Comparison of ENCODE assay signal across 20 cellular contexts in genomic region chr16:19765860-19766553, GRCh38. TPM values are rescaled to one million over a fixed set of nuclear protein-coding genes. Genes with fewer than 3 reads are reported as not detected.
A peak's percentile ranks its signal among the peaks of the same experiment; 100 is the strongest.
DNase-seq lines count a peak whose midpoint lies in the region; ATAC-seq, FAIRE-seq and TF ChIP-seq lines count a peak whose summit lies in the region.
"Had no signal": no experiment of that assay in that cellular context is flagged by ENCODE, and none has a peak within 500 bp of the region (broad histone marks: within the 10 kb centered on the region; RNA-seq: fewer than 3 reads in every experiment).

No MANE protein-coding gene starts in this region.

- no peaks in the 10 kb centered on the region for H3K79me2 ChIP-seq in H1 (ENCODE audit: control insufficient read depth in 1 of 2, insufficient read depth in 2 of 2, low read length in 2 of 2)

- H3K79me1 ChIP-seq in IMR-90 (ENCODE audit: low read depth in 1 of 2, low read length in 2 of 2): no peaks in the 10 kb centered on the region
- H3K79me1 ChIP-seq in H1 (ENCODE audit: low read depth, low read length): no peaks in the 10 kb centered on the region

- H4K5ac ChIP-seq in IMR-90 (ENCODE audit: low read depth, low read length) (no peak overlapping the region), H1 (ENCODE audit: insufficient read length, low read depth, low read length) (no peak overlapping the region)

- H2BK15ac ChIP-seq in IMR-90 (ENCODE audit: low read depth, low read length) (no peak overlapping the region), H1 (ENCODE audit: low read length) (no peak overlapping the region)

- H3K14ac ChIP-seq in IMR-90 (replicated peaks; ENCODE audit: low read depth, low read length) (no peak overlapping the region; the same call in 1 of the 2 replicates), H1 (ENCODE audit: insufficient read length) (no peak overlapping the region)

- no peaks in the 10 kb centered on the region for H3K36me3 Mint-ChIP-seq in stimulated activated effector memory CD8-positive, alpha-beta T cell treated with anti-CD3 and anti-CD28 coated beads, Interleukin-12 subunit alpha, Interleukin-12 subunit beta, amount 100 ng/mL, for 72 hours

- no peaks in the 10 kb centered on the region for H4K20me1 ChIP-seq in IMR-90 (ENCODE audit: insufficient read depth, low read length)
- no peaks in the 10 kb centered on the region for H4K20me1 ChIP-seq in H1 (replicated peaks in 1 of 2; ENCODE audit: control insufficient read depth in 1 of 2, insufficient read depth in 2 of 2, low read length in 2 of 2)

- no peak overlapping the region for H4K8ac ChIP-seq in IMR-90 (ENCODE audit: low read depth in 2 of 2, low read length in 2 of 2)
- H4K8ac ChIP-seq in H1 (ENCODE audit: extremely low read depth, insufficient read depth, low read length): no peak overlapping the region

- CTCF ChIA-PET in IMR-90 (lab: Yijun Ruan, JAX) (interaction anchor here (1.3 kb wide), 1 partner anchor 15 kb away, joined by 5 read pairs; no protein-coding TSS in a partner anchor), H1 (lab: Charles Lee; ENCODE audit: partially characterized antibody) (interaction anchor here (0.8 to 1.2 kb wide), 3 partner anchors 9 to 113 kb away, joined by 3 read pairs; no protein-coding TSS in a partner anchor)

- no peak overlapping the region for H3K4me3 ChIP-seq in IMR-90 (ENCODE audit: insufficient read depth, low read depth, low read length)
- H3K4me3 ChIP-seq in H1 (ENCODE audit: extremely low read depth in 1 of 4, insufficient read depth in 2 of 4, low read depth in 3 of 4, low read length in 4 of 4): no peak overlapping the region
- H3K4me3 ChIP-seq in gastrocnemius medialis: no peak overlapping the region
- H3K4me3 ChIP-seq: ovary had no signal

- H3K36me3 ChIP-seq in IMR-90 (ENCODE audit: control insufficient read depth, insufficient read depth, low read length): no peaks in the 10 kb centered on the region
- no peaks in the 10 kb centered on the region for H3K36me3 ChIP-seq in H1 (ENCODE audit: control insufficient read depth in 2 of 4, insufficient read depth in 4 of 4, low read length in 3 of 4)
- no peaks in the 10 kb centered on the region for H3K36me3 ChIP-seq in gastrocnemius medialis
- H3K36me3 ChIP-seq: ovary had no signal

- H3K18ac ChIP-seq in IMR-90 (ENCODE audit: low read depth, low read length) (no peak overlapping the region), H1 (ENCODE audit: extremely low read depth, low read length) (peak overlapping the region; percentile 27; the same call in 1 of the 2 replicates)

- intact Hi-C loops in IMR-90 (cut with micrococcal nuclease) (no loop called here), gastrocnemius medialis (cut with DNase I; ENCODE audit: low total_unique reads) (no loop called here)

- H3K27me3 ChIP-seq in IMR-90 (ENCODE audit: control insufficient read depth, insufficient read depth, low read length): no peaks in the 10 kb centered on the region
- H3K27me3 ChIP-seq in H1 (replicated peaks in 1 of 4; ENCODE audit: control insufficient read depth in 3 of 4, extremely low read depth in 1 of 4, insufficient read depth in 3 of 4, low read length in 3 of 4): no peaks in the 10 kb centered on the region
- no peaks in the 10 kb centered on the region for H3K27me3 ChIP-seq in layer of hippocampus (ENCODE audit: control insufficient read depth, insufficient read depth, low read length)
- no peaks in the 10 kb centered on the region for H3K27me3 ChIP-seq in gastrocnemius medialis
- H3K27me3 ChIP-seq: ovary had no signal

- H2BK5ac ChIP-seq in IMR-90 (ENCODE audit: low read depth, low read length, poor library complexity, severe bottlenecking): no peak overlapping the region
- H2BK5ac ChIP-seq in H1 (ENCODE audit: low read depth, low read length): no peak overlapping the region

- dilution Hi-C loops in IMR-90 (cut with HindIII; ENCODE audit: low sequenced_read_pairs, unreplicated experiment): no loop called here

- H2BK12ac ChIP-seq in H1 (ENCODE audit: low read depth, low read length): 0 out of 2 replicates have a peak overlapping the region, but pooled peaks have one; percentile 6

- POLR2A ChIA-PET in IMR-90 (lab: Charles Lee; ENCODE audit: unreplicated experiment) (no interaction called here), H1 (lab: Charles Lee; ENCODE audit: partially characterized antibody) (interaction anchor here (0.5 kb wide), 1 partner anchor 195 kb away, joined by 3 read pairs; no protein-coding TSS in a partner anchor)

- DNase-seq in IMR-90: no peak
- DNase-seq in H1 (ENCODE audit: low read depth in 1 of 2, low spot score in 2 of 2): no peak
- DNase-seq in gastrocnemius medialis: peak; percentile 8 to 37
- DNase-seq in NCI-H69 (lab: John Stamatoyannopoulos, UW): no peak
- no peak for DNase-seq in amniotic stem cell (lab: John Stamatoyannopoulos, UW)
- DNase-seq in SHP77 treated with DMSO at 0.1 percent for 48 hours (lab: John Stamatoyannopoulos, UW): no peak
- DNase-seq in stimulated activated effector memory CD8-positive, alpha-beta T cell treated with anti-CD3 and anti-CD28 coated beads, Interleukin-12 subunit alpha, Interleukin-12 subunit beta, amount 100 ng/mL, for 72 hours (ENCODE audit: low spot score in 2 of 2): no peak
- DNase-seq: activated naive CD4-positive, alpha-beta T cell treated with Interleukin-2 at 50 U/mL for 16 hours; AML-193; DMS79 treated with DMSO at 0.1 percent for 48 hours; H9; mesendoderm; NCI-H2081; NCI-H82; stimulated activated CD4-positive, alpha-beta T cell treated with anti-CD3 and anti-CD28 coated beads, Interleukin-4, amount 100 ng/mL, for 24 hours; stimulated activated naive B cell treated with anti-CD40 and anti-IgM and Interleukin-4, amounts not matched to agents 10 μg/mL and 1 μg/mL and 100 μg/mL, for 72 hours; T-helper 9 cell had no signal

- no peaks in the 10 kb centered on the region for H3K4me1 Mint-ChIP-seq in stimulated activated effector memory CD8-positive, alpha-beta T cell treated with anti-CD3 and anti-CD28 coated beads, Interleukin-12 subunit alpha, Interleukin-12 subunit beta, amount 100 ng/mL, for 72 hours
- H3K4me1 Mint-ChIP-seq: stimulated activated naive B cell treated with anti-CD40 and anti-IgM and Interleukin-4, amounts not matched to agents 10 μg/mL and 1 μg/mL and 100 μg/mL, for 72 hours had no signal

- H3K23ac ChIP-seq in IMR-90 (ENCODE audit: low read depth, low read length) (no peak overlapping the region), H1 (ENCODE audit: insufficient read length) (no peak overlapping the region)

- H3K56ac ChIP-seq in IMR-90 (ENCODE audit: extremely low read depth, insufficient read depth, low read length): no peak overlapping the region
- no peak overlapping the region for H3K56ac ChIP-seq in H1 (replicated peaks; ENCODE audit: insufficient read length, low read depth, low read length)

- TF ChIP-seq RAD21 in IMR-90 (IDR thresholded peaks at IDR 0.05; ENCODE audit: low read length) (no peak), H1 (IDR thresholded peaks at IDR 0.05 in 1 of 2, conservative IDR thresholded peaks at IDR 0.05 in 1 of 2; ENCODE audit: low read depth in 2 of 2, low read length in 2 of 2) (no peak)

- H3K9me3 ChIP-seq in IMR-90 (ENCODE audit: control insufficient read depth, insufficient read depth, low read length) (peaks cover 5% of the 10 kb centered on the region; the same call in 1 of the 2 replicates), H1 (ENCODE audit: insufficient read depth in 2 of 2, low read depth in 1 of 2, low read length in 1 of 2) (peaks cover 5 to 7% of the 10 kb centered on the region in 2 experiments; a peak in 3 of 4 replicates), gastrocnemius medialis (no peaks in the 10 kb centered on the region)
- H3K9me3 ChIP-seq: ovary had no signal

- no peak; the same call in 1 of the 2 replicates for ATAC-seq in IMR-90 (ENCODE audit: low read depth)
- no peak for ATAC-seq in gastrocnemius medialis
- ATAC-seq in stimulated activated effector memory CD8-positive, alpha-beta T cell treated with anti-CD3 and anti-CD28 coated beads, Interleukin-12 subunit alpha, Interleukin-12 subunit beta, amount 100 ng/mL, for 72 hours: no peak
- ATAC-seq: stimulated activated naive B cell treated with anti-CD40 and anti-IgM and Interleukin-4, amounts not matched to agents 10 μg/mL and 1 μg/mL and 100 μg/mL, for 72 hours had no signal

- no peak overlapping the region; the same call in 1 of the 2 replicates for H3K4me2 ChIP-seq in IMR-90 (ENCODE audit: low read depth, low read length)
- no peak overlapping the region for H3K4me2 ChIP-seq in H1 (ENCODE audit: insufficient read depth in 1 of 2, low read depth in 2 of 2, low read length in 2 of 2)

- TF ChIP-seq EP300 in H1 (IDR thresholded peaks at IDR 0.05; ENCODE audit: borderline replicate concordance in 1 of 2, low read depth in 2 of 2, low read length in 2 of 2): no peak

- TF ChIP-seq CTCF in IMR-90 (conservative IDR thresholded peaks at IDR 0.05; ENCODE audit: low read depth, low read length): no peak
- TF ChIP-seq CTCF in H1 (IDR thresholded peaks at IDR 0.05; ENCODE audit: control extremely low read depth in 1 of 3, insufficient read depth in 1 of 3, low read depth in 1 of 3, low read length in 3 of 3): no peak
- no peak for TF ChIP-seq CTCF in gastrocnemius medialis (IDR thresholded peaks at IDR 0.05 in 4 of 5, conservative IDR thresholded peaks at IDR 0.05 in 1 of 5)

- no peaks in the 10 kb centered on the region for H3K9me1 ChIP-seq in IMR-90 (ENCODE audit: insufficient read depth, low read length)

- H4K91ac ChIP-seq in IMR-90 (ENCODE audit: insufficient read depth, low read depth, low read length) (no peak overlapping the region), H1 (replicated peaks; ENCODE audit: insufficient read length, low read length) (no peak overlapping the region)

- no peak overlapping the region for H3K27ac Mint-ChIP-seq in stimulated activated effector memory CD8-positive, alpha-beta T cell treated with anti-CD3 and anti-CD28 coated beads, Interleukin-12 subunit alpha, Interleukin-12 subunit beta, amount 100 ng/mL, for 72 hours
- H3K27ac Mint-ChIP-seq: stimulated activated naive B cell treated with anti-CD40 and anti-IgM and Interleukin-4, amounts not matched to agents 10 μg/mL and 1 μg/mL and 100 μg/mL, for 72 hours had no signal

- no peak overlapping the region for H2AFZ ChIP-seq in IMR-90 (replicated peaks; ENCODE audit: low read length, poor library complexity)
- no peak overlapping the region for H2AFZ ChIP-seq in H1 (ENCODE audit: low read length)

- no peak overlapping the region for H3K9ac ChIP-seq in IMR-90 (ENCODE audit: low read depth, low read length)
- H3K9ac ChIP-seq in H1 (replicated peaks in 1 of 4; ENCODE audit: extremely low read depth in 1 of 4, low read depth in 3 of 4, low read length in 3 of 4): no peak overlapping the region

- no peak overlapping the region for H3K27ac ChIP-seq in IMR-90 (ENCODE audit: insufficient read depth, low read length)
- no peak overlapping the region for H3K27ac ChIP-seq in H1 (ENCODE audit: low read depth, low read length)
- H3K27ac ChIP-seq in layer of hippocampus (ENCODE audit: low read depth, low read length): peak overlapping the region; percentile 74
- no peak overlapping the region for H3K27ac ChIP-seq in gastrocnemius medialis
- H3K27ac ChIP-seq: ovary had no signal

- H2AK9ac ChIP-seq in IMR-90 (replicated peaks; ENCODE audit: low read depth, low read length, poor library complexity): no peak overlapping the region

- H3K23me2 ChIP-seq in H1 (ENCODE audit: low read depth, low read length): no peaks in the 10 kb centered on the region

- BruUV-seq in IMR-90 (replicated peaks; lab: Mats Ljungman, UMichigan): no TSS peak

- 100% methylated on average over 1 of the region's 6 CpGs; no CpG with 5 or more reads in 1 of the 2 experiments for WGBS in IMR-90 (ENCODE audit: extremely low coverage in 2 of 2, insufficient read length in 1 of 2), 2 experiments
- WGBS in H1 (ENCODE audit: extremely low coverage in 1 of 2, insufficient coverage in 1 of 2, insufficient read length in 1 of 2, insufficient replicate concordance in 2 of 2, low coverage in 1 of 2, low lambda C conversion rate in 2 of 2, missing lambda C conversion rate in 1 of 2), 2 experiments: 84% methylated on average over 6 of the region's 6 CpGs; no CpG with 5 or more reads in 1 of the 2 experiments

- TF ChIP-seq POLR2A in IMR-90 (IDR thresholded peaks at IDR 0.05; ENCODE audit: low read depth, low read length) (no peak), H1 (IDR thresholded peaks at IDR 0.05; ENCODE audit: control extremely low read depth in 1 of 2, low read depth in 2 of 2, low read length in 2 of 2) (no peak), gastrocnemius medialis (IDR thresholded peaks at IDR 0.05) (no peak)

- no peak for FAIRE-seq in H1 (lab: Jason Lieb, UNC)
- FAIRE-seq: colon had no signal

- H2BK20ac ChIP-seq in IMR-90 (ENCODE audit: low read depth, low read length): 0 out of 2 replicates have a peak overlapping the region, but pooled peaks have one; percentile 32
- no peak overlapping the region for H2BK20ac ChIP-seq in H1 (ENCODE audit: low read length)

- H3K4me1 ChIP-seq in IMR-90 (ENCODE audit: control insufficient read depth, insufficient read depth, low read length) (peaks cover 4% of the 10 kb centered on the region; the same call in 1 of the 2 replicates), H1 (replicated peaks in 1 of 4; ENCODE audit: control insufficient read depth in 3 of 4, insufficient read depth in 4 of 4, low read length in 3 of 4) (peaks cover 0 to 4% (median 3%) of the 10 kb centered on the region in 4 experiments; a peak in 3 of 7 replicates), gastrocnemius medialis (peaks cover 0 to 8% of the 10 kb centered on the region in 2 donors)

- peaks cover 3% of the 10 kb centered on the region for H3K9me3 Mint-ChIP-seq in stimulated activated effector memory CD8-positive, alpha-beta T cell treated with anti-CD3 and anti-CD28 coated beads, Interleukin-12 subunit alpha, Interleukin-12 subunit beta, amount 100 ng/mL, for 72 hours

- in situ Hi-C loops in IMR-90 (cut with MboI; ENCODE audit: low sequenced_read_pairs): no loop called here
- in situ Hi-C loops in gastrocnemius medialis (cut with MboI; ENCODE audit: low sequenced_read_pairs in 4 of 4): no loop called here

- no peak overlapping the region for H3K4me3 Mint-ChIP-seq in stimulated activated effector memory CD8-positive, alpha-beta T cell treated with anti-CD3 and anti-CD28 coated beads, Interleukin-12 subunit alpha, Interleukin-12 subunit beta, amount 100 ng/mL, for 72 hours
- H3K4me3 Mint-ChIP-seq: H9; stimulated activated naive B cell treated with anti-CD40 and anti-IgM and Interleukin-4, amounts not matched to agents 10 μg/mL and 1 μg/mL and 100 μg/mL, for 72 hours had no signal

- H2BK120ac ChIP-seq in IMR-90 (ENCODE audit: low read depth, low read length) (no peak overlapping the region), H1 (replicated peaks; ENCODE audit: low read depth, low read length) (no peak overlapping the region)

- H2AK5ac ChIP-seq in IMR-90 (ENCODE audit: low read depth, low read length) (no peak overlapping the region), H1 (ENCODE audit: low read depth, low read length) (no peak overlapping the region)

- H3K4ac ChIP-seq in IMR-90 (ENCODE audit: low read depth, low read length) (no peak overlapping the region), H1 (replicated peaks; ENCODE audit: insufficient read length, low read depth, low read length) (no peak overlapping the region)

RNA-seq across cellular contexts. Expression of gene IQCK, which starts 47.9 kb away (rescaled TPM):
- total RNA-seq in IMR-90 (2012; rRNA removed) (4.2 and 5.4 TPM in 2 replicates), gastrocnemius medialis (10 to 100 TPM in 2 of 4 donors, 1 to 10 TPM in 2; 8.3 to 17.3 (median 9.4) TPM)
- polyA plus RNA-seq in IMR-90 (2012; rRNA removed) (4.1 and 4.2 TPM in 2 replicates), H1 (2011; rRNA removed) (9.3 and 10.4 TPM in 2 replicates)
- polyA plus RNA-seq in IMR-90 (2012; cell fraction: cytosol; rRNA removed): 3.7 and 6.6 TPM in 2 replicates
- 6.1 and 9.2 TPM in 2 replicates for polyA plus RNA-seq in IMR-90 (2012; cell fraction: nucleus; rRNA removed; ENCODE audit: low replicate concordance)
- 5.8 and 6.2 TPM in 2 replicates for total RNA-seq in H1 (2021; fragmentation: NEBNext Ultra II Directional; extraction: Animal tissue kit (Norgen Biotek cat#: 25700))
- polyA plus RNA-seq in H1 (2011; cell fraction: cytosol; rRNA removed): 7.9 TPM
- 4.7 TPM for polyA plus RNA-seq in H1 (2011; cell fraction: nucleus; rRNA removed)
- polyA plus RNA-seq in H1 (2012, experiment 1 of 2): 4.6 to 7.0 TPM (median 5.2 TPM) in 4 replicates
- 1.3 TPM for polyA plus RNA-seq in H1 (2012, experiment 2 of 2)
- polyA plus RNA-seq in H1 (2013, experiment 1 of 2): 3.9 TPM
- polyA plus RNA-seq in H1 (2013, experiment 2 of 2): 3.7 TPM
- 6.1 and 7.3 TPM in 2 replicates for polyA minus RNA-seq in H1 (2011; rRNA and poly(A)+ RNA removed)
- polyA minus RNA-seq in H1 (2011; cell fraction: cytosol; rRNA and poly(A)+ RNA removed): 2.9 TPM
- polyA minus RNA-seq in H1 (2011; cell fraction: nucleus; rRNA and poly(A)+ RNA removed): 12.8 TPM

RNA-seq across cellular contexts. Expression of gene KNOP1, which starts 48.0 kb away (rescaled TPM):
- total RNA-seq in IMR-90 (2012; rRNA removed): 8.4 and 10.6 TPM in 2 replicates
- polyA plus RNA-seq in IMR-90 (2012; rRNA removed): 6.9 and 7.0 TPM in 2 replicates
- polyA plus RNA-seq in IMR-90 (2012; cell fraction: cytosol; rRNA removed): 2.2 and 6.1 TPM in 2 replicates
- polyA plus RNA-seq in IMR-90 (2012; cell fraction: nucleus; rRNA removed; ENCODE audit: low replicate concordance): 1.4 and 4.3 TPM in 2 replicates
- total RNA-seq in H1 (2021; fragmentation: NEBNext Ultra II Directional; extraction: Animal tissue kit (Norgen Biotek cat#: 25700)): 80.8 and 87.9 TPM in 2 replicates
- polyA plus RNA-seq in H1 (2011; rRNA removed): 21.3 and 21.6 TPM in 2 replicates
- polyA plus RNA-seq in H1 (2011; cell fraction: cytosol; rRNA removed): 30.6 TPM
- polyA plus RNA-seq in H1 (2011; cell fraction: nucleus; rRNA removed): 28.8 TPM
- polyA plus RNA-seq in H1 (2012, experiment 1 of 2): 79.8 to 109 TPM (median 84.5 TPM) in 4 replicates
- polyA plus RNA-seq in H1 (2012, experiment 2 of 2): 58.1 TPM
- 166 TPM for polyA plus RNA-seq in H1 (2013, experiment 1 of 2)
- 154 TPM for polyA plus RNA-seq in H1 (2013, experiment 2 of 2)
- polyA minus RNA-seq in H1 (2011; rRNA and poly(A)+ RNA removed): 48.1 and 53.1 TPM in 2 replicates
- polyA minus RNA-seq in H1 (2011; cell fraction: cytosol; rRNA and poly(A)+ RNA removed): 24.3 TPM
- 57.8 TPM for polyA minus RNA-seq in H1 (2011; cell fraction: nucleus; rRNA and poly(A)+ RNA removed)
- total RNA-seq in gastrocnemius medialis: 1 to 10 TPM; 4.1 to 9.2 (median 5.5) TPM

Comparison
In these comparisons a context has a peak if more than half of its experiments do, and no peak if none do; other contexts are left out.
1. DNase-seq: peak in gastrocnemius medialis (2 of 2); none in IMR-90 (single experiment), H1 (0 of 2), NCI-H69 (single experiment), amniotic stem cell (single experiment), SHP77 treated with DMSO at 0.1 percent for 48 hours (single experiment) and stimulated activated effector memory CD8-positive, alpha-beta T cell treated with anti-CD3 and anti-CD28 coated beads, Interleukin-12 subunit alpha, Interleukin-12 subunit beta, amount 100 ng/mL, for 72 hours (0 of 2).